1 cellular context compared by ENCODE assay signal in the genomic region with DNA sequence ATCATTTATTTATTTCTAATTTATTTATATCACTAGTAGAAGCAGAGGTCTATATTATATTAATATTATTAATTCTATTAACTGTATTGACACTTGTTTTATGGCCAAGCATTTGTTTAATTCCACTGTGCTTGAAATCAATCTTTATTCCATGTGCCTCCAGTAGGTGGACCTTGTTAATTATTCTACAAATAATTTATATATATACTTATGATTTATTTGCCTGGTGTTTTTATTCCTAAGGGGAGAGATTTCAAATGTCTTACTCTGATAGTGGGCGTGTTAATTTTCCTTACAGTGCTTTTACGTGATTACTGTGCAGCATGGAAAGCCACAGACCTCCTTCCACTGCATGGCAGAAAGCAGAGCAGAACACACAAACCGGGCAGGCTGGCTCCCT.
TF ChIP-seq lines count a peak whose summit lies in the region.

No MANE protein-coding gene starts in this region.

TF ChIP-seq in K562, 482 proteins besides CTCF, POLR2A, EP300 and RAD21:
- TF ChIP-seq XRCC5 (IDR thresholded peaks at IDR 0.05; ENCODE audit: low read depth, low read length) = no peak
- TF ChIP-seq CEBPB (tag; IDR thresholded peaks at IDR 0.05) = no peak
- TF ChIP-seq ZC3H8 (IDR thresholded peaks at IDR 0.05) = no peak
- no peak for TF ChIP-seq SIN3B (IDR thresholded peaks at IDR 0.05; ENCODE audit: low read depth)
- TF ChIP-seq RBM22 (IDR thresholded peaks at IDR 0.05; ENCODE audit: low read depth, low read length, poor library complexity, severe bottlenecking) = no peak
TF ChIP-seq in K562: peak in this region for 0.
